ENCODE assay signal across 17 cellular contexts in genomic region chr1:93159337-93159736, GRCh38.
"Had no signal": no experiment of that assay in that cellular context is flagged by ENCODE, and none has a peak within 500 bp of the region (broad histone marks: within the 10 kb centered on the region; RNA-seq: fewer than 3 reads in every experiment).

No MANE protein-coding gene starts in this region.

- H3K27ac Mint-ChIP-seq: activated T-cell treated with anti-CD3 and anti-CD28 coated beads, Interleukin-2, amount 50 U/mL, for 24 hours; stimulated activated naive B cell treated with anti-CD40 and anti-IgM and Interleukin-4, amounts not matched to agents 10 μg/mL and 1 μg/mL and 100 μg/mL, for 72 hours had no signal

- H3K27me3 Mint-ChIP-seq: activated T-cell treated with anti-CD3 and anti-CD28 coated beads, Interleukin-2, amount 50 U/mL, for 24 hours; stimulated activated naive B cell treated with anti-CD40 and anti-IgM and Interleukin-4, amounts not matched to agents 10 μg/mL and 1 μg/mL and 100 μg/mL, for 72 hours had no signal

- H2AFZ ChIP-seq: parathyroid adenoma had no signal

- H3K9ac ChIP-seq: parathyroid adenoma had no signal

- H3K27ac ChIP-seq: ascending aorta, breast epithelium, gastrocnemius medialis, heart left ventricle, parathyroid adenoma, thyroid gland, uterus, WERI-Rb-1 had no signal

- H3K4me3 Mint-ChIP-seq: activated T-cell treated with anti-CD3 and anti-CD28 coated beads, Interleukin-2, amount 50 U/mL, for 24 hours; immature natural killer cell; stimulated activated naive B cell treated with anti-CD40 and anti-IgM and Interleukin-4, amounts not matched to agents 10 μg/mL and 1 μg/mL and 100 μg/mL, for 72 hours had no signal

- H3K79me2 ChIP-seq: parathyroid adenoma had no signal

- ATAC-seq: gastrocnemius medialis; heart left ventricle; stimulated activated naive B cell treated with anti-CD40 and anti-IgM and Interleukin-4, amounts not matched to agents 10 μg/mL and 1 μg/mL and 100 μg/mL, for 72 hours had no signal

- H3K9me3 Mint-ChIP-seq: activated T-cell treated with anti-CD3 and anti-CD28 coated beads, Interleukin-2, amount 50 U/mL, for 24 hours; immature natural killer cell; stimulated activated naive B cell treated with anti-CD40 and anti-IgM and Interleukin-4, amounts not matched to agents 10 μg/mL and 1 μg/mL and 100 μg/mL, for 72 hours had no signal

- H3K27me3 ChIP-seq: ascending aorta, breast epithelium, gastrocnemius medialis, heart left ventricle, thyroid gland, uterus had no signal

- H3K4me3 ChIP-seq: ascending aorta, breast epithelium, gastrocnemius medialis, heart left ventricle, thyroid gland, uterus had no signal

- H3K36me3 ChIP-seq: breast epithelium, uterus had no signal

- H3K9me3 ChIP-seq: ascending aorta, breast epithelium, gastrocnemius medialis, heart left ventricle, thyroid gland, uterus had no signal

- DNase-seq: activated CD4-positive, alpha-beta T cell treated with anti-CD3 and anti-CD28 coated beads, Interleukin-2, amount 50 U/mL, for 48 hours; activated gamma-delta T cell; activated T-cell treated with anti-CD3 and anti-CD28 coated beads, Interleukin-2, amount 50 U/mL, for 24 hours; cerebellar nuclear complex; gastrocnemius medialis; heart left ventricle; immature natural killer cell; stimulated activated CD4-positive, alpha-beta T cell treated with anti-CD3 and anti-CD28 coated beads, Interleukin-2, amount 100 ng/mL, for 48 hours; stimulated activated naive B cell treated with anti-CD40 and anti-IgM and Interleukin-4, amounts not matched to agents 10 μg/mL and 1 μg/mL and 100 μg/mL, for 72 hours; T-helper 1 cell; T1000; thyroid gland; uterus; WERI-Rb-1 had no signal

- H3K4me1 ChIP-seq: ascending aorta, breast epithelium, parathyroid adenoma, thyroid gland, uterus had no signal
